9 cellular contexts compared by ENCODE assay signal in the genomic region with DNA sequence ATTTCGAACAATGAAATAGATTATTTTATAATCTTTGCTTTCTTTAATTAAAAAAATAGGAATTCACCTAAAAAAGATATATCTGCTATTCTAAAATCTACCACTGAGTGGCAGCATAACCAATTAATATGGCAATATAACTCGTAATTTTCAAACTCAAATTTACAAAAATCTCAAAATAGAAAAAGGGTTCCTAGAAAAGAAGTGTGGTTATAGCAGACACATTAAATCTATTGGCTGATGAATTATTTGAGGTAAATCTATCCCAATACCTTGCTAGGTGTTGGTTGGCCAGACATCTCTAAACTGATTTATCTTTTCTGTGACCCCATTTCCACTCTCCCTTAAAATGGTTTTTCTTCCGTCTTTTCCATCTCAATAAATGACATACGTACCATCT. TPM values are rescaled to one million over a fixed set of nuclear protein-coding genes. Genes with fewer than 3 reads are reported as not detected.
DNase-seq lines count a peak whose midpoint lies in the region; ATAC-seq, FAIRE-seq and TF ChIP-seq lines count a peak whose summit lies in the region.
"Had no signal": no experiment of that assay in that cellular context is flagged by ENCODE, and none has a peak within 500 bp of the region (broad histone marks: within the 10 kb centered on the region; RNA-seq: fewer than 3 reads in every experiment).

No MANE protein-coding gene starts in this region.

- H3K36me3 Mint-ChIP-seq in activated CD4-positive, alpha-beta T cell treated with anti-CD3 and anti-CD28 coated beads for 36 hours (ENCODE audit: low read depth), result no peaks in the 10 kb centered on the region

- H3K27ac Mint-ChIP-seq in activated CD4-positive, alpha-beta T cell treated with anti-CD3 and anti-CD28 coated beads for 36 hours, result no peak overlapping the region

- no TSS peak for BruUV-seq in endothelial cell of umbilical vein (replicated peaks; lab: Mats Ljungman, UMichigan)

- DNase-seq in NB4 (ENCODE audit: low read depth) (peak; percentile 15), endothelial cell of umbilical vein (ENCODE audit: low read depth, low spot score) (peak; percentile 31), prostate gland (ENCODE audit: low spot score) (no peak), NCI-H2107 treated with DMSO at 0.1 percent for 48 hours (lab: John Stamatoyannopoulos, UW; ENCODE audit: unreplicated experiment) (no peak)
- no peak for DNase-seq in activated CD4-positive, alpha-beta T cell treated with anti-CD3 and anti-CD28 coated beads for 36 hours

- H3K4me1 Mint-ChIP-seq in activated CD4-positive, alpha-beta T cell treated with anti-CD3 and anti-CD28 coated beads for 36 hours, result no peaks in the 10 kb centered on the region

- ATAC-seq in activated CD4-positive, alpha-beta T cell treated with anti-CD3 and anti-CD28 coated beads for 36 hours, result no peak
- ATAC-seq in HG02840 (IDR thresholded peaks at IDR 0.05; ENCODE audit: low FRiP score, unreplicated experiment), result no peak
- ATAC-seq in GM18520 (IDR thresholded peaks at IDR 0.05; ENCODE audit: unreplicated experiment), result no peak

- FAIRE-seq in G401.6 (lab: Jason Lieb, UNC) (peak; percentile 98), endothelial cell of umbilical vein (lab: Jason Lieb, UNC) (peak; percentile 65)

- H3K36me3 ChIP-seq in endothelial cell of umbilical vein (ENCODE audit: control insufficient read depth in 2 of 2, extremely low read depth in 1 of 2, insufficient read depth in 2 of 2, low read length in 2 of 2), result no peaks in the 10 kb centered on the region
- H3K36me3 ChIP-seq in prostate gland, result no peaks in the 10 kb centered on the region

- no peaks in the 10 kb centered on the region for H4K20me1 ChIP-seq in endothelial cell of umbilical vein (replicated peaks; ENCODE audit: control insufficient read depth, extremely low read depth, insufficient read depth, low read length)

- dilution Hi-C loops in endothelial cell of umbilical vein (cut with MboI; ENCODE audit: extremely low pct_ligation_motif_present, low sequenced_read_pairs), result no loop called here

- TF ChIP-seq CTCF in NB4 (IDR thresholded peaks at IDR 0.05; ENCODE audit: low read depth, low read length) (no peak), endothelial cell of umbilical vein (IDR thresholded peaks at IDR 0.05; ENCODE audit: extremely low read depth in 1 of 2, insufficient read depth in 1 of 2, low read depth in 1 of 2, low read length in 2 of 2) (peak in 1 of 2 donors; percentile 28), prostate gland (IDR thresholded peaks at IDR 0.05) (peak; percentile 35 to 79 (median 72))

- H3K9me3 ChIP-seq in endothelial cell of umbilical vein (replicated peaks; ENCODE audit: control insufficient read depth, insufficient read depth, low read length) (no peaks in the 10 kb centered on the region), prostate gland (no peaks in the 10 kb centered on the region)

- no peak overlapping the region for H2AFZ ChIP-seq in endothelial cell of umbilical vein (ENCODE audit: low read depth, low read length)

- H3K9me3 Mint-ChIP-seq in activated CD4-positive, alpha-beta T cell treated with anti-CD3 and anti-CD28 coated beads for 36 hours (ENCODE audit: low read depth), result no peaks in the 10 kb centered on the region

- CTCF ChIA-PET in endothelial cell of umbilical vein (lab: Charles Lee), result interaction anchor here (0.6 to 14.6 kb wide), 34 partner anchors 8 to 562 kb away, joined by 3 to 379 read pairs (median 4); partner anchors contain the start of genes HBEGF, NRG2 and PURA
- CTCF ChIA-PET in activated CD4-positive, alpha-beta T cell treated with anti-CD3 and anti-CD28 coated beads for 36 hours (lab: Charles Lee), result interaction anchor here (0.7 to 5.7 kb wide), 22 partner anchors 8 to 247 kb away, joined by 3 to 108 read pairs (median 4); no protein-coding TSS in a partner anchor

- no peak overlapping the region for H3K4me3 ChIP-seq in NB4 (ENCODE audit: low read depth, low read length)
- H3K4me3 ChIP-seq in endothelial cell of umbilical vein (replicated peaks in 1 of 3; ENCODE audit: insufficient read depth in 1 of 3, low read depth in 1 of 3, low read length in 3 of 3), result no peak overlapping the region
- H3K4me3 ChIP-seq in prostate gland, result no peak overlapping the region

- no peak for TF ChIP-seq POLR2A in NB4 (IDR thresholded peaks at IDR 0.05; ENCODE audit: extremely low read depth, insufficient read length)
- no peak for TF ChIP-seq POLR2A in endothelial cell of umbilical vein (IDR thresholded peaks at IDR 0.05; ENCODE audit: low read depth, low read length)
- TF ChIP-seq POLR2A in prostate gland (IDR thresholded peaks at IDR 0.05), result no peak

- H3K27me3 ChIP-seq in endothelial cell of umbilical vein (ENCODE audit: control insufficient read depth in 2 of 2, insufficient read depth in 2 of 2, low read length in 2 of 2) (peaks cover 11 to 31% of the 10 kb centered on the region in 2 experiments), prostate gland (replicated peaks; ENCODE audit: insufficient read depth) (no peaks in the 10 kb centered on the region)

- no peaks in the 10 kb centered on the region for H3K9me1 ChIP-seq in endothelial cell of umbilical vein (replicated peaks; ENCODE audit: control insufficient read depth, extremely low read depth, insufficient read depth, low read length)

- H3K27ac ChIP-seq in endothelial cell of umbilical vein (ENCODE audit: insufficient read depth, low read depth, low read length) (no peak overlapping the region), prostate gland (no peak overlapping the region)
- H3K27ac ChIP-seq: epithelial cell of prostate had no signal

- H3K4me1 ChIP-seq in endothelial cell of umbilical vein (ENCODE audit: control insufficient read depth, extremely low read depth, insufficient read depth, low read length) (no peaks in the 10 kb centered on the region), prostate gland (replicated peaks) (no peaks in the 10 kb centered on the region)

- no peaks in the 10 kb centered on the region for H3K79me2 ChIP-seq in endothelial cell of umbilical vein (ENCODE audit: control insufficient read depth, insufficient read depth, low read length)

- POLR2A ChIA-PET in endothelial cell of umbilical vein (lab: Charles Lee), result no interaction called here
- POLR2A ChIA-PET in activated CD4-positive, alpha-beta T cell treated with anti-CD3 and anti-CD28 coated beads for 36 hours (lab: Charles Lee), result interaction anchor here (0.6 kb wide), 1 partner anchor 35 kb away, joined by 5 read pairs; no protein-coding TSS in a partner anchor

- H3K4me2 ChIP-seq in endothelial cell of umbilical vein (ENCODE audit: insufficient read depth, low read length), result no peak overlapping the region

- WGBS in prostate gland, result 15% methylated on average over 4 of the region's 4 CpGs

- intact Hi-C loops in endothelial cell of umbilical vein (cut with micrococcal nuclease), result loop anchor here (1.0 to 5.0 kb wide), 3 partner anchors 71 to 284 kb away; no protein-coding TSS in a partner anchor
- intact Hi-C loops in prostate gland (cut with DNase I), result loop anchor here (1.0 kb wide), 1 partner anchor 84 kb away; no protein-coding TSS in a partner anchor
- intact Hi-C loops in activated CD4-positive, alpha-beta T cell treated with anti-CD3 and anti-CD28 coated beads for 36 hours (cut with DNase I, micrococcal nuclease), result loop anchor here (1.0 to 5.0 kb wide), 3 partner anchors 34 to 84 kb away; no protein-coding TSS in a partner anchor

- peaks cover 18% of the 10 kb centered on the region for H3K27me3 Mint-ChIP-seq in activated CD4-positive, alpha-beta T cell treated with anti-CD3 and anti-CD28 coated beads for 36 hours

- no peak overlapping the region for H3K9ac ChIP-seq in endothelial cell of umbilical vein (replicated peaks; ENCODE audit: extremely low read depth, insufficient read depth, low read length)

- no peak overlapping the region for H3K4me3 Mint-ChIP-seq in activated CD4-positive, alpha-beta T cell treated with anti-CD3 and anti-CD28 coated beads for 36 hours

TF ChIP-seq in endothelial cell of umbilical vein, 7 proteins besides CTCF, POLR2A, EP300 and RAD21 (continues in another document):
- no peak for TF ChIP-seq GATA2 (IDR thresholded peaks at IDR 0.05; ENCODE audit: insufficient read depth, insufficient read length, low read depth, low read length)

RNA-seq across cellular contexts. Expression of gene NRG2, which starts 30.2 kb away (rescaled TPM):
- 0.30 and 0.42 TPM in 2 replicates for total RNA-seq in endothelial cell of umbilical vein
- polyA plus RNA-seq in endothelial cell of umbilical vein, result 0.26 and 0.30 TPM in 2 replicates
- polyA plus RNA-seq in endothelial cell of umbilical vein (2011; cell fraction: cytosol; rRNA removed), result 0.27 and 0.28 TPM in 2 replicates
- polyA plus RNA-seq in endothelial cell of umbilical vein (2011; cell fraction: nucleus; rRNA removed), result 0.13 and 0.17 TPM in 2 replicates
- 0.23 TPM in 1 of 2 replicates, not detected in the other for polyA plus RNA-seq in endothelial cell of umbilical vein (2012)
- polyA minus RNA-seq in endothelial cell of umbilical vein, result 0.21 TPM in 1 of 2 replicates, not detected in the other
- not detected for polyA minus RNA-seq in endothelial cell of umbilical vein (2011; cell fraction: cytosol; rRNA and poly(A)+ RNA removed)
- polyA minus RNA-seq in endothelial cell of umbilical vein (2011; cell fraction: nucleus; rRNA and poly(A)+ RNA removed), result 0.19 and 0.24 TPM in 2 replicates
- 10 to 100 TPM in 1 of 2 donors, 1 to 10 TPM in 1; 6.6 to 11.1 TPM for total RNA-seq in prostate gland
- total RNA-seq in activated CD4-positive, alpha-beta T cell treated with anti-CD3 and anti-CD28 coated beads for 36 hours, result under 1 TPM; 0.11 to 0.14 TPM

RNA-seq across cellular contexts. Expression of gene PURA, which starts 40.6 kb away (rescaled TPM):
- total RNA-seq in endothelial cell of umbilical vein (8.1 and 8.2 TPM in 2 replicates), prostate gland (10 to 100 TPM; 24.2 to 27.2 TPM)
- polyA plus RNA-seq in endothelial cell of umbilical vein, result 1.1 and 1.3 TPM in 2 replicates
- polyA plus RNA-seq in endothelial cell of umbilical vein (2011; cell fraction: cytosol; rRNA removed), result 1.2 TPM in 2 replicates
- polyA plus RNA-seq in endothelial cell of umbilical vein (2011; cell fraction: nucleus; rRNA removed), result 1.8 and 2.4 TPM in 2 replicates
- polyA plus RNA-seq in endothelial cell of umbilical vein (2012), result 2.8 and 3.3 TPM in 2 replicates
- polyA minus RNA-seq in endothelial cell of umbilical vein, result 3.3 and 4.3 TPM in 2 replicates
- polyA minus RNA-seq in endothelial cell of umbilical vein (2011; cell fraction: cytosol; rRNA and poly(A)+ RNA removed), result 6.6 TPM
- polyA minus RNA-seq in endothelial cell of umbilical vein (2011; cell fraction: nucleus; rRNA and poly(A)+ RNA removed), result 7.5 and 7.9 TPM in 2 replicates
- 10 to 100 TPM in 1 of 2 experiments, 1 to 10 TPM in 1; 9.5 to 10.7 TPM for total RNA-seq in activated CD4-positive, alpha-beta T cell treated with anti-CD3 and anti-CD28 coated beads for 36 hours

RNA-seq across cellular contexts. Expression of gene IGIP, which starts 52.4 kb away (rescaled TPM):
- total RNA-seq in endothelial cell of umbilical vein, result 2.4 and 3.3 TPM in 2 replicates
- polyA plus RNA-seq in endothelial cell of umbilical vein, result 0.62 and 0.86 TPM in 2 replicates
- polyA plus RNA-seq in endothelial cell of umbilical vein (2011; cell fraction: cytosol; rRNA removed), result 0.56 and 0.63 TPM in 2 replicates
- 2.4 and 3.3 TPM in 2 replicates for polyA plus RNA-seq in endothelial cell of umbilical vein (2011; cell fraction: nucleus; rRNA removed)
- polyA plus RNA-seq in endothelial cell of umbilical vein (2012), result 1.5 and 1.6 TPM in 2 replicates
- 2.3 and 2.6 TPM in 2 replicates for polyA minus RNA-seq in endothelial cell of umbilical vein
- polyA minus RNA-seq in endothelial cell of umbilical vein (2011; cell fraction: cytosol; rRNA and poly(A)+ RNA removed), result 0.31 TPM
- 3.5 and 4.8 TPM in 2 replicates for polyA minus RNA-seq in endothelial cell of umbilical vein (2011; cell fraction: nucleus; rRNA and poly(A)+ RNA removed)
- total RNA-seq in prostate gland, result 10 to 100 TPM; 10.5 to 13.8 TPM
- 1 to 10 TPM; 1.7 to 1.9 TPM for total RNA-seq in activated CD4-positive, alpha-beta T cell treated with anti-CD3 and anti-CD28 coated beads for 36 hours

Comparison
In these comparisons a context has a peak if more than half of its experiments do, and no peak if none do; other contexts are left out.
1. DNase-seq: peak in NB4 (single experiment) and endothelial cell of umbilical vein (single experiment); none in prostate gland (single experiment), activated CD4-positive, alpha-beta T cell treated with anti-CD3 and anti-CD28 coated beads for 36 hours (single experiment) and NCI-H2107 treated with DMSO at 0.1 percent for 48 hours (single experiment).